In the genomic region with DNA sequence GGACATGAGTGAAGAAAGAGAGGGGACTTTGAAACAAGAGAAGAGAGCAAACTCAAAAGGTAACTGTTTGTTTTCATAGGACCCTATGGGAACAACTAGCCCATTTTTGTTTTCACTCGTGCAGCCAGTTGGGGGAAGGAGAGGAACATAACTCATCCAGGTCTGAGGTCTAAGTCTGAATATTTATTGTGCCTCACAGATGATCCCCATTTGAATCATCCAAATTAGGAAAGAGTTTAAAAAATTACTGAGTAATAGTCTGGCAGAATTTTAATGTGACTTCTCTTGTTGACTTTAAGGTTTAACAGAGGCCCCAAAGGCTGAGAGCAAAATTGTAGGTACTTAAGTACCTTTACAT, we compare ENCODE assay signal across 10 cellular contexts. TPM values are rescaled to one million over a fixed set of nuclear protein-coding genes. Genes with fewer than 3 reads are reported as not detected.
DNase-seq lines count a peak whose midpoint lies in the region; ATAC-seq and TF ChIP-seq lines count a peak whose summit lies in the region.
"Had no signal": no experiment of that assay in that cellular context is flagged by ENCODE, and none has a peak within 500 bp of the region (broad histone marks: within the 10 kb centered on the region; RNA-seq: fewer than 3 reads in every experiment).

No MANE protein-coding gene starts in this region.

- CTCF ChIA-PET in activated CD4-positive, alpha-beta T cell treated with anti-CD3 and anti-CD28 coated beads, Interleukin-2, amount 10 ng/mL, durations not matched to agents 7 days and 5 days (lab: Charles Lee) = interaction anchor here (1.4 to 1.7 kb wide), 2 partner anchors 14 to 47 kb away, joined by 3 to 6 read pairs; no protein-coding TSS in a partner anchor

- POLR2A ChIA-PET in activated CD4-positive, alpha-beta T cell treated with anti-CD3 and anti-CD28 coated beads, Interleukin-2, amount 10 ng/mL, durations not matched to agents 7 days and 5 days (lab: Charles Lee) = no interaction called here

- H3K27ac Mint-ChIP-seq in activated CD4-positive, alpha-beta T cell treated with anti-CD3 and anti-CD28 coated beads, Interleukin-2, amount 10 ng/mL, durations not matched to agents 7 days and 5 days = peak overlapping the region; percentile 99
- peak overlapping the region; percentile 99 to 100 (median 99) for H3K27ac Mint-ChIP-seq in immature natural killer cell

- H3K4me1 ChIP-seq in suprapubic skin = peaks cover 4% of the 10 kb centered on the region
- H3K4me1 ChIP-seq: BE2C had no signal

- peak overlapping the region; percentile 35 for H3K4me3 ChIP-seq in suprapubic skin

- no peaks in the 10 kb centered on the region for H3K9me3 Mint-ChIP-seq in activated CD4-positive, alpha-beta T cell treated with anti-CD3 and anti-CD28 coated beads, Interleukin-2, amount 10 ng/mL, durations not matched to agents 7 days and 5 days
- H3K9me3 Mint-ChIP-seq in immature natural killer cell = no peaks in the 10 kb centered on the region

- H3K27me3 ChIP-seq in suprapubic skin = no peaks in the 10 kb centered on the region
- H3K27me3 ChIP-seq: BE2C had no signal

- no peak for TF ChIP-seq EP300 in suprapubic skin (IDR thresholded peaks at IDR 0.05)

- peak overlapping the region; percentile 85 for H3K4me3 Mint-ChIP-seq in activated CD4-positive, alpha-beta T cell treated with anti-CD3 and anti-CD28 coated beads, Interleukin-2, amount 10 ng/mL, durations not matched to agents 7 days and 5 days
- H3K4me3 Mint-ChIP-seq in immature natural killer cell = peak overlapping the region; percentile 89 to 98 (median 93)

- WGBS in suprapubic skin = 41% methylated on average over 1 of the region's 1 CpG

- H3K4me1 Mint-ChIP-seq in activated CD4-positive, alpha-beta T cell treated with anti-CD3 and anti-CD28 coated beads, Interleukin-2, amount 10 ng/mL, durations not matched to agents 7 days and 5 days = peaks cover 42% of the 10 kb centered on the region
- H3K4me1 Mint-ChIP-seq in immature natural killer cell = peaks cover 32 to 36% of the 10 kb centered on the region in 2 donors

- no peak for ATAC-seq in HG03469 (IDR thresholded peaks at IDR 0.05; ENCODE audit: unreplicated experiment)
- ATAC-seq: HCT116 had no signal

- H3K27ac ChIP-seq in VCaP (peak overlapping the region; percentile 80), suprapubic skin (peak overlapping the region; percentile 28)

- H3K27me3 Mint-ChIP-seq in activated CD4-positive, alpha-beta T cell treated with anti-CD3 and anti-CD28 coated beads, Interleukin-2, amount 10 ng/mL, durations not matched to agents 7 days and 5 days = no peaks in the 10 kb centered on the region
- peaks cover 1 to 9% (median 4%) of the 10 kb centered on the region in 3 donors for H3K27me3 Mint-ChIP-seq in immature natural killer cell (ENCODE audit: low read depth in 3 of 3)

- TF ChIP-seq CTCF in VCaP (conservative IDR thresholded peaks at IDR 0.05) (no peak), suprapubic skin (IDR thresholded peaks at IDR 0.05) (no peak)

- no peaks in the 10 kb centered on the region for H3K9me3 ChIP-seq in suprapubic skin
- H3K9me3 ChIP-seq: BE2C had no signal

- TF ChIP-seq POLR2A in suprapubic skin (IDR thresholded peaks at IDR 0.05) = no peak

- no peaks in the 10 kb centered on the region for H3K36me3 Mint-ChIP-seq in activated CD4-positive, alpha-beta T cell treated with anti-CD3 and anti-CD28 coated beads, Interleukin-2, amount 10 ng/mL, durations not matched to agents 7 days and 5 days (ENCODE audit: low read depth)
- no peaks in the 10 kb centered on the region for H3K36me3 Mint-ChIP-seq in immature natural killer cell

- DNase-seq in activated CD4-positive, alpha-beta T cell treated with anti-CD3 and anti-CD28 coated beads, Interleukin-2, amount 10 ng/mL, durations not matched to agents 7 days and 5 days = no peak
- no peak for DNase-seq in activated CD4-positive, alpha-beta T cell treated with anti-CD3 and anti-CD28 coated beads for 1 hour
- DNase-seq in immature natural killer cell (no peak), suprapubic skin (ENCODE audit: low spot score in 2 of 2) (no peak), NCI-H524 (lab: John Stamatoyannopoulos, UW) (no peak), SW480 (ENCODE audit: low spot score) (no peak)
- DNase-seq: BE2C had no signal

- H3K36me3 ChIP-seq in suprapubic skin = no peaks in the 10 kb centered on the region
- H3K36me3 ChIP-seq: BE2C had no signal

RNA-seq across cellular contexts. Expression of gene TSPAN2, which starts 10.4 kb away (rescaled TPM):
- total RNA-seq in activated CD4-positive, alpha-beta T cell treated with anti-CD3 and anti-CD28 coated beads, Interleukin-2, amount 10 ng/mL, durations not matched to agents 7 days and 5 days = 1 to 10 TPM; 2.4 to 3.5 TPM
- 10 to 100 TPM; 50.1 to 80.1 (median 76.2) TPM for polyA plus RNA-seq in immature natural killer cell
- 1 to 10 TPM in 3 of 4 donors, under 1 TPM in 1; 0.73 to 1.8 (median 1.2) TPM for total RNA-seq in suprapubic skin
